ENCODE assay signal across 26 cellular contexts in genomic region chr12:62893276-62893675, GRCh38. TPM values are rescaled to one million over a fixed set of nuclear protein-coding genes. Genes with fewer than 3 reads are reported as not detected.
"Had no signal": no experiment of that assay in that cellular context is flagged by ENCODE, and none has a peak within 500 bp of the region (broad histone marks: within the 10 kb centered on the region; RNA-seq: fewer than 3 reads in every experiment).

No MANE protein-coding gene starts in this region.

- H3K4me3 Mint-ChIP-seq: activated CD4-positive, alpha-beta memory T cell treated with anti-CD3 and anti-CD28 coated beads for 36 hours; activated CD4-positive, alpha-beta T cell treated with anti-CD3 and anti-CD28 coated beads, Interleukin-2, amount 10 ng/mL, durations not matched to agents 24 days and 14 days; activated T-cell treated with anti-CD3 and anti-CD28 coated beads, Interleukin-2, amount 50 U/mL, for 24 hours; nephron; stimulated activated memory B cell treated with anti-CD40 and anti-IgM and Interleukin-4, amounts not matched to agents 10 μg/mL and 1 μg/mL and 100 μg/mL, for 72 hours had no signal

- H3K9me3 ChIP-seq: esophagus squamous epithelium, left ventricle myocardium inferior, stomach, thyroid gland had no signal

- ATAC-seq: sciatic nerve; stimulated activated memory B cell treated with anti-CD40 and anti-IgM and Interleukin-4, amounts not matched to agents 10 μg/mL and 1 μg/mL and 100 μg/mL, for 72 hours had no signal

- H3K27ac ChIP-seq: brain microvascular endothelial cell, esophagus squamous epithelium, left ventricle myocardium inferior, skin epidermis, stomach, thyroid gland had no signal

- H3K36me3 ChIP-seq: brain microvascular endothelial cell, esophagus squamous epithelium, left ventricle myocardium inferior, stomach, thyroid gland had no signal

- H3K27ac Mint-ChIP-seq: activated CD4-positive, alpha-beta memory T cell treated with anti-CD3 and anti-CD28 coated beads for 36 hours; activated CD4-positive, alpha-beta T cell treated with anti-CD3 and anti-CD28 coated beads, Interleukin-2, amount 10 ng/mL, durations not matched to agents 24 days and 14 days; activated T-cell treated with anti-CD3 and anti-CD28 coated beads, Interleukin-2, amount 50 U/mL, for 24 hours; stimulated activated memory B cell treated with anti-CD40 and anti-IgM and Interleukin-4, amounts not matched to agents 10 μg/mL and 1 μg/mL and 100 μg/mL, for 72 hours had no signal

- H3K27me3 ChIP-seq: brain microvascular endothelial cell, esophagus squamous epithelium, stomach, thyroid gland had no signal

- H3K4me1 ChIP-seq: esophagus squamous epithelium, thyroid gland had no signal

- H3K4me1 Mint-ChIP-seq: activated CD4-positive, alpha-beta T cell treated with anti-CD3 and anti-CD28 coated beads, Interleukin-2, amount 10 ng/mL, durations not matched to agents 24 days and 14 days; nephron; stimulated activated memory B cell treated with anti-CD40 and anti-IgM and Interleukin-4, amounts not matched to agents 10 μg/mL and 1 μg/mL and 100 μg/mL, for 72 hours had no signal

- FAIRE-seq: astrocyte, islet of Langerhans had no signal

- H3K27me3 Mint-ChIP-seq: activated CD4-positive, alpha-beta memory T cell treated with anti-CD3 and anti-CD28 coated beads for 36 hours; activated CD4-positive, alpha-beta T cell treated with anti-CD3 and anti-CD28 coated beads, Interleukin-2, amount 10 ng/mL, durations not matched to agents 24 days and 14 days; activated T-cell treated with anti-CD3 and anti-CD28 coated beads, Interleukin-2, amount 50 U/mL, for 24 hours; stimulated activated memory B cell treated with anti-CD40 and anti-IgM and Interleukin-4, amounts not matched to agents 10 μg/mL and 1 μg/mL and 100 μg/mL, for 72 hours had no signal

- DNase-seq: activated CD4-positive, alpha-beta memory T cell treated with anti-CD3 and anti-CD28 coated beads for 36 hours; activated CD4-positive, alpha-beta T cell treated with anti-CD3 and anti-CD28 coated beads, Interleukin-2, amount 10 ng/mL, durations not matched to agents 24 days and 14 days; activated CD4-positive, CD25-positive, alpha-beta regulatory T cell treated with anti-CD3 and anti-CD28 coated beads, Interleukin-2, amount 50 U/mL, for 72 hours; activated CD8-positive, alpha-beta memory T cell treated with anti-CD3 and anti-CD28 coated beads, Interleukin-2, amount 50 U/mL, for 48 hours; activated gamma-delta T cell; activated naive CD4-positive, alpha-beta T cell treated with anti-CD3 and anti-CD28 coated beads, Interleukin-2, amount 50 U/mL, for 16 hours; activated T-cell treated with anti-CD3 and anti-CD28 coated beads, Interleukin-2, amount 50 U/mL, for 24 hours; amniotic stem cell; brain microvascular endothelial cell; central memory CD4-positive, alpha-beta T cell; dermis blood vessel endothelial cell; effector CD4-positive, alpha-beta T cell; esophagus squamous epithelium; foreskin melanocyte; glutamatergic neuron; left ventricle myocardium inferior; stimulated activated CD4-positive, alpha-beta T cell treated with anti-CD3 and anti-CD28 coated beads, Interleukin-12 subunit alpha, Interleukin-12 subunit beta, amount 100 ng/mL, for 4 hours; stimulated activated CD4-positive, alpha-beta T cell treated with anti-CD3 and anti-CD28 coated beads, Interleukin-4, amount 100 ng/mL, for 24 hours; stomach; thyroid gland had no signal

- H3K36me3 Mint-ChIP-seq: activated CD4-positive, alpha-beta memory T cell treated with anti-CD3 and anti-CD28 coated beads for 36 hours; stimulated activated memory B cell treated with anti-CD40 and anti-IgM and Interleukin-4, amounts not matched to agents 10 μg/mL and 1 μg/mL and 100 μg/mL, for 72 hours had no signal

- H3K4me3 ChIP-seq: esophagus squamous epithelium, left ventricle myocardium inferior, skin epidermis, stomach, thyroid gland had no signal

- H3K9me3 Mint-ChIP-seq: activated CD4-positive, alpha-beta memory T cell treated with anti-CD3 and anti-CD28 coated beads for 36 hours; activated CD4-positive, alpha-beta T cell treated with anti-CD3 and anti-CD28 coated beads, Interleukin-2, amount 10 ng/mL, durations not matched to agents 24 days and 14 days; activated T-cell treated with anti-CD3 and anti-CD28 coated beads, Interleukin-2, amount 50 U/mL, for 24 hours; nephron had no signal

RNA-seq across cellular contexts. Expression of gene PPM1H, which starts 41.7 kb away (rescaled TPM):
- total RNA-seq: activated CD4-positive, alpha-beta memory T cell treated with anti-CD3 and anti-CD28 coated beads for 36 hours; activated CD4-positive, alpha-beta T cell treated with anti-CD3 and anti-CD28 coated beads, Interleukin-2, amount 10 ng/mL, durations not matched to agents 24 days and 14 days had no signal
